In the genomic region with DNA sequence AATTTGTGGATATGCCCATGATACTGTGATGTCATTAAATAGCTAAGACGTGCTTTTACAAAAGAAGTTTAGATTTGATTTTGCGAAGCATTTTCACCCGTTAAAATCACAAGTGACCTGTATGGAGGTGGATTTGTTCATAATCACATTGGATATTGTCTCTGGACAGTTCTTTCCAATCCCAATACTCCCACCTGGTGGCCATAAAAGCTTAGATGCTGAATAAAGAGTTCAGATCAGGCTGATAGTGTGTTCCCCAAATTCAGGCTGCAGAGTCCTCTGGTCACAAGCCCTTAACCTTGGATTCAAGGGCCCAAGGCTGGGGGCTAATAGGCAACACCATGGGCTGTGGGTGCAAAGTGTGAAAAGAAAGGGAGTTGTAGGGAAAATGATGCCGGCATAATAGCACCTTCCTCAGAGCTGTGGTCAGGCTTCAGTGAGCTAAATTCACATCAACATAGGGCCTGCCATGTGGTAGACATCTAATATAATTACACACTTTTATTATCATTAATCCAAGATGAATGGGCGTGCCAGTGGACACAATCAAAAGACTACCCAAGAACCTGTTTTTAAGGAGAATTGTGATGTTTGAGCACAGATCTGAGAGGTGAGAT, we compare ENCODE assay signal across 9 cellular contexts. TPM values are rescaled to one million over a fixed set of nuclear protein-coding genes. Genes with fewer than 3 reads are reported as not detected.
DNase-seq lines count a peak whose midpoint lies in the region; ATAC-seq and TF ChIP-seq lines count a peak whose summit lies in the region.
"Had no signal": no experiment of that assay in that cellular context is flagged by ENCODE, and none has a peak within 500 bp of the region (broad histone marks: within the 10 kb centered on the region; RNA-seq: fewer than 3 reads in every experiment).

No MANE protein-coding gene starts in this region.

- ATAC-seq in GM21423 (IDR thresholded peaks at IDR 0.05; ENCODE audit: unreplicated experiment) = no peak
- ATAC-seq: stimulated activated naive CD8-positive, alpha-beta T cell treated with anti-CD3 and anti-CD28 coated beads, Interleukin-15, amount 100 ng/mL, for 72 hours had no signal

- H3K27ac ChIP-seq in SK-N-MC (no peak overlapping the region), esophagus squamous epithelium (no peak overlapping the region), parathyroid adenoma (no peak overlapping the region)

- no peak overlapping the region for H3K4me2 ChIP-seq in parathyroid adenoma (ENCODE audit: low read length)

- H3K9me3 ChIP-seq in SK-N-MC (ENCODE audit: low read depth, low read length) = no peaks in the 10 kb centered on the region
- H3K9me3 ChIP-seq in esophagus squamous epithelium = no peaks in the 10 kb centered on the region
- H3K9me3 ChIP-seq in parathyroid adenoma (ENCODE audit: control insufficient read depth, low read length) = no peaks in the 10 kb centered on the region

- H3K36me3 ChIP-seq in SK-N-MC (ENCODE audit: insufficient read depth, low read length) = no peaks in the 10 kb centered on the region
- no peaks in the 10 kb centered on the region for H3K36me3 ChIP-seq in esophagus squamous epithelium
- H3K36me3 ChIP-seq in parathyroid adenoma (ENCODE audit: control insufficient read depth, insufficient read depth, low read length) = no peaks in the 10 kb centered on the region

- H3K27me3 ChIP-seq in esophagus squamous epithelium = no peaks in the 10 kb centered on the region
- H3K27me3 ChIP-seq in parathyroid adenoma (ENCODE audit: control insufficient read depth, insufficient read depth, low read length) = no peaks in the 10 kb centered on the region

- no peak overlapping the region for H2AFZ ChIP-seq in parathyroid adenoma

- 56 to 58% methylated on average over 5 of the region's 5 CpGs for WGBS in esophagus squamous epithelium, 2 donors

- peak; percentile 18 to 19 for DNase-seq in stimulated activated CD4-positive, alpha-beta T cell treated with anti-CD3 and anti-CD28 coated beads, Interleukin-2, amount 100 ng/mL, for 48 hours
- no peak for DNase-seq in stimulated activated CD4-positive, alpha-beta T cell treated with anti-CD3 and anti-CD28 coated beads, Interleukin-12 subunit alpha, Interleukin-12 subunit beta, amount 100 ng/mL, for 4 hours
- DNase-seq in HK-2 (ENCODE audit: unreplicated experiment) (peak; percentile 20), SK-N-MC (ENCODE audit: low read depth, low spot score) (peak; percentile 47), esophagus squamous epithelium (lab: John Stamatoyannopoulos, UW) (no peak)
- DNase-seq in activated CD4-positive, CD25-positive, alpha-beta regulatory T cell (lab: John Stamatoyannopoulos, UW) = no peak

- intact Hi-C loops in esophagus squamous epithelium (cut with DNase I) = loop anchor here (10.0 kb wide), 1 partner anchor 272 kb away; no protein-coding TSS in a partner anchor

- no peak for TF ChIP-seq POLR2A in esophagus squamous epithelium (IDR thresholded peaks at IDR 0.05)

- H3K9ac ChIP-seq in SK-N-MC (ENCODE audit: insufficient read length) (no peak overlapping the region), parathyroid adenoma (no peak overlapping the region)

- H3K4me3 ChIP-seq in SK-N-MC (no peak overlapping the region), esophagus squamous epithelium (no peak overlapping the region), parathyroid adenoma (ENCODE audit: low read depth, low read length) (no peak overlapping the region)

- H3K79me2 ChIP-seq in parathyroid adenoma = no peaks in the 10 kb centered on the region

- TF ChIP-seq CTCF in esophagus squamous epithelium (IDR thresholded peaks at IDR 0.05) = peak in 4 of 6 experiments; percentile 31 to 49 (median 44)
- peak; percentile 38 for TF ChIP-seq CTCF in parathyroid adenoma (IDR thresholded peaks at IDR 0.05)

- H3K4me1 ChIP-seq in esophagus squamous epithelium (no peaks in the 10 kb centered on the region), parathyroid adenoma (no peaks in the 10 kb centered on the region)

RNA-seq across cellular contexts. Expression of a gene that starts 28.1 kb away (rescaled TPM):
- total RNA-seq in esophagus squamous epithelium = under 1 TPM in 1 of 4 donors, not detected in 3; 0.38 TPM

RNA-seq across cellular contexts. Expression of a gene that starts 40.1 kb away (rescaled TPM):
- total RNA-seq in esophagus squamous epithelium = 100 to 1,000 TPM in 2 of 4 donors, 10 to 100 TPM in 2; 50.4 to 153 (median 117) TPM

Comparison
In these comparisons a context has a peak if more than half of its experiments do, and no peak if none do; other contexts are left out.
1. DNase-seq: peak in stimulated activated CD4-positive, alpha-beta T cell treated with anti-CD3 and anti-CD28 coated beads, Interleukin-2, amount 100 ng/mL, for 48 hours (2 of 2), HK-2 (single experiment) and SK-N-MC (single experiment); none in stimulated activated CD4-positive, alpha-beta T cell treated with anti-CD3 and anti-CD28 coated beads, Interleukin-12 subunit alpha, Interleukin-12 subunit beta, amount 100 ng/mL, for 4 hours (single experiment), esophagus squamous epithelium (single experiment) and activated CD4-positive, CD25-positive, alpha-beta regulatory T cell (0 of 4).